Comparison of ENCODE assay signal across 22 cellular contexts in genomic region chr2:241935774-241936173, GRCh38.
"Had no signal": no experiment of that assay in that cellular context is flagged by ENCODE, and none has a peak within 500 bp of the region (broad histone marks: within the 10 kb centered on the region; RNA-seq: fewer than 3 reads in every experiment).

No MANE protein-coding gene starts in this region.

- ATAC-seq: activated CD8-positive, alpha-beta T cell treated with anti-CD3 and anti-CD28 coated beads for 36 hours; activated T-helper 17 cell treated with anti-CD3 and anti-CD28 coated beads, Interleukin-2, amount 50 U/mL, for 72 hours; left ventricle myocardium superior; pancreas; sciatic nerve; stimulated activated effector memory CD8-positive, alpha-beta T cell treated with anti-CD3 and anti-CD28 coated beads, Interleukin-12 subunit alpha, Interleukin-12 subunit beta, amount 100 ng/mL, for 72 hours had no signal

- H3K36me3 Mint-ChIP-seq: stimulated activated effector memory CD8-positive, alpha-beta T cell treated with anti-CD3 and anti-CD28 coated beads, Interleukin-12 subunit alpha, Interleukin-12 subunit beta, amount 100 ng/mL, for 72 hours had no signal

- H3K4me3 Mint-ChIP-seq: activated CD4-positive, alpha-beta T cell treated with anti-CD3 and anti-CD28 coated beads, Interleukin-2, amount 10 ng/mL, durations not matched to agents 24 days and 14 days; activated CD8-positive, alpha-beta T cell treated with anti-CD3 and anti-CD28 coated beads for 36 hours; activated T-helper 17 cell treated with anti-CD3 and anti-CD28 coated beads, Interleukin-2, amount 50 U/mL, for 72 hours; mesothelial cell of epicardium; naive B cell; nephron progenitor cell; stimulated activated effector memory CD8-positive, alpha-beta T cell treated with anti-CD3 and anti-CD28 coated beads, Interleukin-12 subunit alpha, Interleukin-12 subunit beta, amount 100 ng/mL, for 72 hours; stimulated activated naive CD8-positive, alpha-beta T cell treated with anti-CD3 and anti-CD28 coated beads, Interleukin-15, Interleukin-2, amounts not matched to agents 100 ng/mL and 50 ng/mL, for 24 hours had no signal

- H3K27me3 Mint-ChIP-seq: activated CD4-positive, alpha-beta T cell treated with anti-CD3 and anti-CD28 coated beads, Interleukin-2, amount 10 ng/mL, durations not matched to agents 24 days and 14 days; activated CD8-positive, alpha-beta T cell treated with anti-CD3 and anti-CD28 coated beads for 36 hours; activated T-helper 17 cell treated with anti-CD3 and anti-CD28 coated beads, Interleukin-2, amount 50 U/mL, for 72 hours; naive B cell; stimulated activated naive CD8-positive, alpha-beta T cell treated with anti-CD3 and anti-CD28 coated beads, Interleukin-15, Interleukin-2, amounts not matched to agents 100 ng/mL and 50 ng/mL, for 24 hours had no signal

- H3K9me3 Mint-ChIP-seq: activated CD4-positive, alpha-beta T cell treated with anti-CD3 and anti-CD28 coated beads, Interleukin-2, amount 10 ng/mL, durations not matched to agents 24 days and 14 days; activated T-helper 17 cell treated with anti-CD3 and anti-CD28 coated beads, Interleukin-2, amount 50 U/mL, for 72 hours; naive B cell; stimulated activated effector memory CD8-positive, alpha-beta T cell treated with anti-CD3 and anti-CD28 coated beads, Interleukin-12 subunit alpha, Interleukin-12 subunit beta, amount 100 ng/mL, for 72 hours had no signal

- H3K4me1 Mint-ChIP-seq: activated T-helper 17 cell treated with anti-CD3 and anti-CD28 coated beads, Interleukin-2, amount 50 U/mL, for 72 hours had no signal

- DNase-seq: activated CD4-positive, alpha-beta T cell treated with anti-CD3 and anti-CD28 coated beads, Interleukin-2, amount 10 ng/mL, durations not matched to agents 24 days and 14 days; activated CD4-positive, CD25-positive, alpha-beta regulatory T cell treated with anti-CD3 and anti-CD28 coated beads, Interleukin-2, amount 50 U/mL, for 72 hours; activated CD8-positive, alpha-beta T cell treated with anti-CD3 and anti-CD28 coated beads for 36 hours; activated naive CD4-positive, alpha-beta T cell; activated T-cell treated with anti-CD3 and anti-CD28 coated beads for 4 hours; dermis blood vessel endothelial cell; effector CD4-positive, alpha-beta T cell; islet precursor cell; left ventricle myocardium superior; naive B cell; nephron progenitor cell; retina; stimulated activated CD4-positive, alpha-beta T cell treated with anti-CD3 and anti-CD28 coated beads, Interleukin-12 subunit alpha, Interleukin-12 subunit beta, amount 100 ng/mL, for 4 hours; stimulated activated CD4-positive, alpha-beta T cell treated with anti-CD3 and anti-CD28 coated beads, Interleukin-4, amount 100 ng/mL, for 24 hours; substantia nigra had no signal

- H3K27ac Mint-ChIP-seq: activated CD4-positive, alpha-beta T cell treated with anti-CD3 and anti-CD28 coated beads, Interleukin-2, amount 10 ng/mL, durations not matched to agents 24 days and 14 days; activated CD8-positive, alpha-beta T cell treated with anti-CD3 and anti-CD28 coated beads for 36 hours; activated naive CD4-positive, alpha-beta T cell treated with anti-CD3 and anti-CD28 coated beads, Interleukin-2, amount 50 U/mL, for 72 hours; activated T-helper 17 cell treated with anti-CD3 and anti-CD28 coated beads, Interleukin-2, amount 50 U/mL, for 72 hours; mesothelial cell of epicardium; nephron progenitor cell; stimulated activated effector memory CD8-positive, alpha-beta T cell treated with anti-CD3 and anti-CD28 coated beads, Interleukin-12 subunit alpha, Interleukin-12 subunit beta, amount 100 ng/mL, for 72 hours; stimulated activated naive CD8-positive, alpha-beta T cell treated with anti-CD3 and anti-CD28 coated beads, Interleukin-15, Interleukin-2, amounts not matched to agents 100 ng/mL and 50 ng/mL, for 24 hours had no signal
